ENCODE assay signal across 2 cellular contexts in the genomic region with DNA sequence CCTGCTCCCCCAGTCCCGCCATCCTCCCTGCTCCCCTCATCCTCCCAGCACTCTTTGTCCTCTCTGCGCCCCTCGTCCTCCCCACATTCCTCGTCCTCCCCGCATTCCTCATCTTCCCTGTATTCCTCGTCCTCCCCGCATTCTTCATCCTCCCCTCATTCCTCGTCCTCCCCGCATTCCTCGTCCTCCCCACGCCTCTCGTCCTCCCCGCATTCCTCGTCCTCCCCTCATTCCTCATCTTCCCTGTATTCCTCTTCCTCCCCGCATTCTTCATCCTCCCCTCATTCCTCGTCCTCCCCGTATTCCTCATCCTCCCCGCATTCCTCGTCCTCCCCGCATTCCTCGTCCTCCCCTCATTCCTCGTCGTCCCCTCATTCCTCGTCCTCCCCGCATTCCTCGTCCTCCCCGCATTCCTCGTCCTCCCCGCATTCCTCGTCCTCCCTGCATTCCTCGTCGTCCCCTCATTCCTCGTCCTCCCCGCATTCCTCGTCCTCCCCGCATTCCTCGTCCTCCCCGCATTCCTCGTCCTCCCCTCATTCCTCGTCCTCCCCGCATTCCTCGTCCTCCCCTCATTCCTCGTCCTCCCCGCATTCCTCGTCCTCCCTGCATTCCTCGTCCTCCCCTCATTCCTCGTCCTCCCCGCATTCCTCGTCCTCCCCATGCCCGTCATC. TPM values are rescaled to one million over a fixed set of nuclear protein-coding genes. Genes with fewer than 3 reads are reported as not detected.
"Had no signal": no experiment of that assay in that cellular context is flagged by ENCODE, and none has a peak within 500 bp of the region (broad histone marks: within the 10 kb centered on the region; RNA-seq: fewer than 3 reads in every experiment).

No MANE protein-coding gene starts in this region.

RNA-seq across cellular contexts. Expression of a gene that starts 48.4 kb away (rescaled TPM):
- polyA plus RNA-seq: immature natural killer cell; naive thymus-derived CD8-positive, alpha-beta T cell had no signal
